Comparison of ENCODE assay signal across 20 cellular contexts in the genomic region with DNA sequence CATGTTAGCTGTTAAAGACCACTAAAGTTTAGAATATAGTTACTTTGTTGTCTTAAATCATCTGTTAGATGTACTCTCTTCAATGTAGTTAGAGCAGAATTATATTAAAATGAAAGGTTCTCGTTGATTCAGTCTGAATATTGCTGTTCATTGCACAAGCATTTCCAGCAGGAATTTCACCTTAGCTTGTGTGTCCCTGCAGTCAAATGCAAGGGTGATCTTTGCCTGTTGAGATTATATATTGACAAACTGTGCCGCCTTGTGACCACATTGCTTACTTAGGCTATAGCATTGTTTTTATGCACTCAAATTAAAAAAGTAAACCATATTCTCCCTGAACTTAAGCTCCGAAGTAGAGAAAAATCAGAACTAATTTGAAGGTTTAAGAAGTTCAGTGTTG. TPM values are rescaled to one million over a fixed set of nuclear protein-coding genes. Genes with fewer than 3 reads are reported as not detected.
A peak's percentile ranks its signal among the peaks of the same experiment; 100 is the strongest.
DNase-seq lines count a peak whose midpoint lies in the region; ATAC-seq and TF ChIP-seq lines count a peak whose summit lies in the region.
"Had no signal": no experiment of that assay in that cellular context is flagged by ENCODE, and none has a peak within 500 bp of the region (broad histone marks: within the 10 kb centered on the region; RNA-seq: fewer than 3 reads in every experiment).

No MANE protein-coding gene starts in this region.

- POLR2A ChIA-PET in A673 (lab: Charles Lee; ENCODE audit: low non-redundant PET), result no interaction called here

- H3K27ac Mint-ChIP-seq in HFFc6 (peak overlapping the region; percentile 13; the same call in 1 of the 2 replicates), nephron (peak overlapping the region in 2 of 3 experiments; percentile 9 to 62)
- peak overlapping the region; percentile 64 to 71 for H3K27ac Mint-ChIP-seq in effector memory CD8-positive, alpha-beta T cell
- H3K27ac Mint-ChIP-seq: activated naive CD4-positive, alpha-beta T cell treated with anti-CD3 and anti-CD28 coated beads for 36 hours; activated T-cell treated with anti-CD3 and anti-CD28 coated beads, Interleukin-2, amount 50 U/mL, for 24 hours; stimulated activated memory B cell treated with anti-CD40 and anti-IgM and Interleukin-4, amounts not matched to agents 10 μg/mL and 1 μg/mL and 100 μg/mL, for 72 hours had no signal

- H3K4me1 Mint-ChIP-seq in HFFc6 (ENCODE audit: low read depth), result peaks cover 39% of the 10 kb centered on the region
- H3K4me1 Mint-ChIP-seq in effector memory CD8-positive, alpha-beta T cell (ENCODE audit: low read depth in 2 of 2), result peaks cover 12 to 16% of the 10 kb centered on the region in 2 donors
- peaks cover 15% of the 10 kb centered on the region for H3K4me1 Mint-ChIP-seq in nephron

- H3K27me3 Mint-ChIP-seq in HFFc6 (ENCODE audit: insufficient read depth) (no peaks in the 10 kb centered on the region), nephron (ENCODE audit: low read depth) (no peaks in the 10 kb centered on the region)
- no peaks in the 10 kb centered on the region for H3K27me3 Mint-ChIP-seq in effector memory CD8-positive, alpha-beta T cell
- H3K27me3 Mint-ChIP-seq: activated T-cell treated with anti-CD3 and anti-CD28 coated beads, Interleukin-2, amount 50 U/mL, for 24 hours; stimulated activated memory B cell treated with anti-CD40 and anti-IgM and Interleukin-4, amounts not matched to agents 10 μg/mL and 1 μg/mL and 100 μg/mL, for 72 hours had no signal

- H3K9me3 ChIP-seq in A673 (ENCODE audit: low read depth, low read length, poor library complexity, severe bottlenecking), result no peaks in the 10 kb centered on the region
- H3K9me3 ChIP-seq: Peyer's patch, uterus had no signal

- in situ Hi-C loops in GM13977 (cut with MboI; ENCODE audit: low pct_unique_long_range_greater_than_20kb, low sequenced_read_pairs, unreplicated experiment), result no loop called here

- TF ChIP-seq CTCF in A673 (conservative IDR thresholded peaks at IDR 0.05; ENCODE audit: low read depth, low read length) (no peak), HFFc6 (IDR thresholded peaks at IDR 0.05) (no peak), nephron (IDR thresholded peaks at IDR 0.05; ENCODE audit: unreplicated experiment in 3 of 3) (no peak), GM13977 (IDR thresholded peaks at IDR 0.05; ENCODE audit: extremely low read depth, insufficient read depth, missing control alignments) (no peak)

- H3K36me3 Mint-ChIP-seq in HFFc6 (ENCODE audit: low read depth) (peaks cover 25% of the 10 kb centered on the region), nephron (ENCODE audit: low read depth) (peaks cover 35% of the 10 kb centered on the region)
- H3K36me3 Mint-ChIP-seq in effector memory CD8-positive, alpha-beta T cell (ENCODE audit: insufficient read depth), result peaks cover 44% of the 10 kb centered on the region

- no TSS peak for BruUV-seq in A673 (replicated peaks; lab: Mats Ljungman, UMichigan)

- DNase-seq in A673 (ENCODE audit: low spot score) (no peak), HFFc6 (no peak), NCI-H526 (lab: John Stamatoyannopoulos, UW) (no peak), GM13977 (ENCODE audit: low spot score) (no peak), activated gamma-delta T cell treated with Interleukin-2 at 50 U/mL for 16 hours (no peak)
- DNase-seq in effector memory CD8-positive, alpha-beta T cell, result no peak
- DNase-seq: activated CD4-positive, alpha-beta T cell treated with anti-CD3 and anti-CD28 coated beads for 1 hour; activated naive CD4-positive, alpha-beta T cell treated with anti-CD3 and anti-CD28 coated beads for 36 hours; activated T-cell treated with anti-CD3 and anti-CD28 coated beads, Interleukin-2, amount 50 U/mL, for 24 hours; aorta; dorsolateral prefrontal cortex; kidney glomerular epithelial cell; mesenchymal stem cell; NCI-H510A treated with DMSO at 0.1 percent for 48 hours; stimulated activated CD4-positive, alpha-beta T cell treated with anti-CD3 and anti-CD28 coated beads, Interleukin-2, amount 100 ng/mL, for 48 hours; uterus had no signal

- H3K4me1 ChIP-seq in A673 (ENCODE audit: insufficient read depth, low read length, poor library complexity, severe bottlenecking), result peaks cover 19% of the 10 kb centered on the region

- no peak overlapping the region for H3K4me3 Mint-ChIP-seq in HFFc6
- H3K4me3 Mint-ChIP-seq in effector memory CD8-positive, alpha-beta T cell, result no peak overlapping the region
- no peak overlapping the region for H3K4me3 Mint-ChIP-seq in nephron
- H3K4me3 Mint-ChIP-seq: activated naive CD4-positive, alpha-beta T cell treated with anti-CD3 and anti-CD28 coated beads for 36 hours; activated T-cell treated with anti-CD3 and anti-CD28 coated beads, Interleukin-2, amount 50 U/mL, for 24 hours; stimulated activated memory B cell treated with anti-CD40 and anti-IgM and Interleukin-4, amounts not matched to agents 10 μg/mL and 1 μg/mL and 100 μg/mL, for 72 hours had no signal

- no peaks in the 10 kb centered on the region for H3K27me3 ChIP-seq in A673 (replicated peaks; ENCODE audit: insufficient read depth, low read depth, low read length, poor library complexity)
- H3K27me3 ChIP-seq: dorsolateral prefrontal cortex, Peyer's patch, uterus had no signal

- no peaks in the 10 kb centered on the region for H3K9me3 Mint-ChIP-seq in HFFc6
- no peaks in the 10 kb centered on the region for H3K9me3 Mint-ChIP-seq in effector memory CD8-positive, alpha-beta T cell
- H3K9me3 Mint-ChIP-seq in nephron, result no peaks in the 10 kb centered on the region
- H3K9me3 Mint-ChIP-seq: activated naive CD4-positive, alpha-beta T cell treated with anti-CD3 and anti-CD28 coated beads for 36 hours; activated T-cell treated with anti-CD3 and anti-CD28 coated beads, Interleukin-2, amount 50 U/mL, for 24 hours; stimulated activated memory B cell treated with anti-CD40 and anti-IgM and Interleukin-4, amounts not matched to agents 10 μg/mL and 1 μg/mL and 100 μg/mL, for 72 hours had no signal

- H3K27ac ChIP-seq in A673 (ENCODE audit: low read depth, low read length, poor library complexity, severe bottlenecking), result peak overlapping the region; percentile 46
- H3K27ac ChIP-seq: Peyer's patch, uterus had no signal

- CTCF ChIA-PET in A673 (lab: Charles Lee), result no interaction called here

- H3K4me3 ChIP-seq in A673 (ENCODE audit: low read depth, low read length, poor library complexity, severe bottlenecking), result no peak overlapping the region
- H3K4me3 ChIP-seq: dorsolateral prefrontal cortex, K562, Peyer's patch, uterus had no signal

- ATAC-seq in effector memory CD8-positive, alpha-beta T cell (replicated peaks), result no peak
- ATAC-seq: K562; stimulated activated memory B cell treated with anti-CD40 and anti-IgM and Interleukin-4, amounts not matched to agents 10 μg/mL and 1 μg/mL and 100 μg/mL, for 72 hours had no signal

- peaks cover 54% of the 10 kb centered on the region for H3K36me3 ChIP-seq in A673 (ENCODE audit: insufficient read depth, low read length, poor library complexity, severe bottlenecking)
- H3K36me3 ChIP-seq: uterus had no signal

- intact Hi-C loops in A673 (cut with micrococcal nuclease; ENCODE audit: unreplicated experiment), result no loop called here

RNA-seq across cellular contexts. Expression of a gene that starts 39.5 kb away (rescaled TPM):
- 296 and 333 TPM in 2 replicates for total RNA-seq in A673 (2021)
- 100 to 1,000 TPM; 254 to 286 (median 267) TPM for total RNA-seq in HFFc6 (2021; fragmentation: NEBNext Ultra II Directional; extraction: Animal tissue kit (Norgen Biotek cat#: 25700))

Comparison
In these comparisons a context has a peak if more than half of its experiments do, and no peak if none do; other contexts are left out.
1. H3K27ac Mint-ChIP-seq: peak in every context shown above with its lines; median percentile 68 in effector memory CD8-positive, alpha-beta T cell; 36 in nephron; 13 in HFFc6.